9 cellular contexts compared by ENCODE assay signal in the genomic region with DNA sequence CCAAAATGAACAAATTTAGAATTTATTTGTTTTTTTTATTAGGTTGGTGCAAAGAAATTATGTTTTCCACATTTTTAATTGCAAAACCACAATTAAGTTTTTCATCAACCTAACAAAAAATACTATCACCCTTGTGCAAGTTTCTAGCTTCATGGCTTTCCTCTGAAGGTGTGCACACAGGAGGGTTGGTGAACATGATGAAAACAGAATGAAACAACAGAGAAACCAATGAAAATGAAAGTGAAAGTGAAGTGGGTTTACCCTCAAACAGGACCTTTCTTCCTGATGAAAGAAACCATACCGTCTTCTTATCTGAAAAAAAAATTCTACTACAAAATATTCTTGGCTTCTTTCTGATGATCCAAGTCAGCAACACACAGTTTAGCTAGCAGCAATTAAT.
DNase-seq lines count a peak whose midpoint lies in the region; ATAC-seq and TF ChIP-seq lines count a peak whose summit lies in the region.
"Had no signal": no experiment of that assay in that cellular context is flagged by ENCODE, and none has a peak within 500 bp of the region (broad histone marks: within the 10 kb centered on the region; RNA-seq: fewer than 3 reads in every experiment).

No MANE protein-coding gene starts in this region.

- TF ChIP-seq CTCF in VCaP (conservative IDR thresholded peaks at IDR 0.05), result no peak

- DNase-seq in AG08396 (ENCODE audit: low spot score) (peak; percentile 11), immature natural killer cell (no peak), SIG-M5 treated with dmso at 0.1 percent for 504 hours (lab: John Stamatoyannopoulos, UW; ENCODE audit: unreplicated experiment) (no peak), NCI-H1694 treated with DMSO at 0.1 percent for 48 hours (lab: John Stamatoyannopoulos, UW) (no peak)
- DNase-seq: SHP77 had no signal

- H3K36me3 Mint-ChIP-seq in immature natural killer cell, result no peaks in the 10 kb centered on the region

- H3K27ac Mint-ChIP-seq in immature natural killer cell, result no peak overlapping the region

- H3K4me3 Mint-ChIP-seq in immature natural killer cell, result peak overlapping the region in 4 of 5 donors; percentile 15 to 53 (median 40)

- peaks cover 7 to 12% of the 10 kb centered on the region in 2 donors for H3K4me1 Mint-ChIP-seq in immature natural killer cell

- peak overlapping the region; percentile 42; the same call in 1 of the 2 replicates for H3K27ac ChIP-seq in VCaP

- H3K27me3 Mint-ChIP-seq in immature natural killer cell (ENCODE audit: low read depth in 3 of 3), result peaks cover 2% of the 10 kb centered on the region in 3 donors

- peak; percentile 45 for ATAC-seq in HG03378 (IDR thresholded peaks at IDR 0.05; ENCODE audit: unreplicated experiment)
- no peak for ATAC-seq in HG03342 (IDR thresholded peaks at IDR 0.05; ENCODE audit: unreplicated experiment)
- no peak for ATAC-seq in GM21576 (IDR thresholded peaks at IDR 0.05; ENCODE audit: unreplicated experiment)

- peaks cover 0 to 12% (median 3%) of the 10 kb centered on the region in 6 donors for H3K9me3 Mint-ChIP-seq in immature natural killer cell
